16 cellular contexts compared by ENCODE assay signal in genomic region chr2:5730386-5730785, GRCh38. TPM values are rescaled to one million over a fixed set of nuclear protein-coding genes. Genes with fewer than 3 reads are reported as not detected.
A peak's percentile ranks its signal among the peaks of the same experiment; 100 is the strongest.
DNase-seq lines count a peak whose midpoint lies in the region; FAIRE-seq and TF ChIP-seq lines count a peak whose summit lies in the region.
"Had no signal": no experiment of that assay in that cellular context is flagged by ENCODE, and none has a peak within 500 bp of the region (broad histone marks: within the 10 kb centered on the region; RNA-seq: fewer than 3 reads in every experiment).

No MANE protein-coding gene starts in this region.

- no peak overlapping the region for H3K4me3 ChIP-seq in LNCaP clone FGC (ENCODE audit: low read depth, low read length)
- no peak overlapping the region for H3K4me3 ChIP-seq in H1 (ENCODE audit: extremely low read depth in 1 of 4, insufficient read depth in 2 of 4, low read depth in 3 of 4, low read length in 4 of 4)
- no peak overlapping the region for H3K4me3 ChIP-seq in smooth muscle cell
- H3K4me3 ChIP-seq: A549, HAP-1 had no signal

- no peak for FAIRE-seq in H1 (lab: Jason Lieb, UNC)
- FAIRE-seq in GM19239 (lab: Jason Lieb, UNC), result no peak
- FAIRE-seq: A549, GM12891 had no signal

- H3K27ac ChIP-seq in H1 (ENCODE audit: low read depth, low read length), result no peak overlapping the region
- no peak overlapping the region for H3K27ac ChIP-seq in smooth muscle cell (ENCODE audit: low read depth)
- H3K27ac ChIP-seq: A549, C4-2B had no signal

- no peak for TF ChIP-seq POLR2A in H1 (IDR thresholded peaks at IDR 0.05; ENCODE audit: control extremely low read depth in 1 of 2, low read depth in 2 of 2, low read length in 2 of 2)

- no peak overlapping the region for H3K4me2 ChIP-seq in H1 (ENCODE audit: insufficient read depth in 1 of 2, low read depth in 2 of 2, low read length in 2 of 2)
- peak overlapping the region; percentile 6 for H3K4me2 ChIP-seq in smooth muscle cell
- H3K4me2 ChIP-seq: A549 had no signal

- no peak for TF ChIP-seq RAD21 in H1 (IDR thresholded peaks at IDR 0.05 in 1 of 2, conservative IDR thresholded peaks at IDR 0.05 in 1 of 2; ENCODE audit: low read depth in 2 of 2, low read length in 2 of 2)

- no peak overlapping the region for H3K23ac ChIP-seq in H1 (ENCODE audit: insufficient read length)

- H3K9me3 ChIP-seq in H1 (ENCODE audit: insufficient read depth in 2 of 2, low read depth in 1 of 2, low read length in 1 of 2) (no peaks in the 10 kb centered on the region), smooth muscle cell (replicated peaks; ENCODE audit: low read depth) (no peaks in the 10 kb centered on the region)
- H3K9me3 ChIP-seq: A549, BE2C, HAP-1 had no signal

- H3K27me3 ChIP-seq in H1 (replicated peaks in 1 of 4; ENCODE audit: control insufficient read depth in 3 of 4, extremely low read depth in 1 of 4, insufficient read depth in 3 of 4, low read length in 3 of 4), result no peaks in the 10 kb centered on the region
- H3K27me3 ChIP-seq in smooth muscle cell (ENCODE audit: low read depth), result no peaks in the 10 kb centered on the region
- H3K27me3 ChIP-seq: BE2C had no signal

- no peaks in the 10 kb centered on the region for H3F3A ChIP-seq in smooth muscle cell (ENCODE audit: low read depth)

- no peaks in the 10 kb centered on the region for H3K79me1 ChIP-seq in H1 (ENCODE audit: low read depth, low read length)

- H3K14ac ChIP-seq in H1 (ENCODE audit: insufficient read length), result no peak overlapping the region

- no peaks in the 10 kb centered on the region for H4K20me1 ChIP-seq in H1 (replicated peaks in 1 of 2; ENCODE audit: control insufficient read depth in 1 of 2, insufficient read depth in 2 of 2, low read length in 2 of 2)
- H4K20me1 ChIP-seq in smooth muscle cell (ENCODE audit: low read depth), result no peaks in the 10 kb centered on the region

- no peak for TF ChIP-seq EP300 in H1 (IDR thresholded peaks at IDR 0.05; ENCODE audit: borderline replicate concordance in 1 of 2, low read depth in 2 of 2, low read length in 2 of 2)

- H2BK12ac ChIP-seq in H1 (ENCODE audit: low read depth, low read length), result peak overlapping the region; percentile 11; the same call in 1 of the 2 replicates

- TF ChIP-seq CTCF in LNCaP clone FGC (IDR thresholded peaks at IDR 0.05; ENCODE audit: control insufficient read depth, extremely low read depth, insufficient read depth) (no peak), H1 (IDR thresholded peaks at IDR 0.05; ENCODE audit: control extremely low read depth in 1 of 3, insufficient read depth in 1 of 3, low read depth in 1 of 3, low read length in 3 of 3) (no peak), smooth muscle cell (IDR thresholded peaks at IDR 0.05; ENCODE audit: borderline replicate concordance, insufficient read depth, poor library complexity, severe bottlenecking) (no peak)

- H2AFZ ChIP-seq in H1 (ENCODE audit: low read length) (no peak overlapping the region), smooth muscle cell (ENCODE audit: low read depth) (no peak overlapping the region)

- no peak overlapping the region for H4K5ac ChIP-seq in H1 (ENCODE audit: insufficient read length, low read depth, low read length)

- no peak overlapping the region for H2AK5ac ChIP-seq in H1 (ENCODE audit: low read depth, low read length)

- peak; percentile 45 for DNase-seq in LNCaP clone FGC (ENCODE audit: low read depth)
- peak; percentile 19 for DNase-seq in NCI-H510A treated with DMSO at 0.1 percent for 48 hours (lab: John Stamatoyannopoulos, UW)
- no peak for DNase-seq in H1 (ENCODE audit: low read depth in 1 of 2, low spot score in 2 of 2)
- DNase-seq in smooth muscle cell (lab: John Stamatoyannopoulos, UW; ENCODE audit: unreplicated experiment), result no peak
- no peak for DNase-seq in GM19239 (ENCODE audit: insufficient read length, low spot score)
- DNase-seq in amygdala (lab: John Stamatoyannopoulos, UW), result no peak
- DNase-seq in OCI-M1 (lab: John Stamatoyannopoulos, UW), result no peak
- DNase-seq: BE2C; CD4-positive, alpha-beta memory T cell; GOT3 had no signal

- H2BK120ac ChIP-seq in H1 (replicated peaks; ENCODE audit: low read depth, low read length), result no peak overlapping the region

- H3K79me2 ChIP-seq in H1 (ENCODE audit: control insufficient read depth in 1 of 2, insufficient read depth in 2 of 2, low read length in 2 of 2), result no peaks in the 10 kb centered on the region
- no peaks in the 10 kb centered on the region for H3K79me2 ChIP-seq in smooth muscle cell (ENCODE audit: low read depth)

- H3K23me2 ChIP-seq in H1 (ENCODE audit: low read depth, low read length), result peaks cover 2% of the 10 kb centered on the region; the same call in 1 of the 2 replicates

- no peak overlapping the region for H3K4ac ChIP-seq in H1 (replicated peaks; ENCODE audit: insufficient read length, low read depth, low read length)

- H3K4me1 ChIP-seq in H1 (replicated peaks in 1 of 4; ENCODE audit: control insufficient read depth in 3 of 4, insufficient read depth in 4 of 4, low read length in 3 of 4) (peaks cover 0 to 18% (median 2%) of the 10 kb centered on the region in 4 experiments; a peak in 5 of 7 replicates), smooth muscle cell (ENCODE audit: low read depth) (peaks cover 21% of the 10 kb centered on the region)
- H3K4me1 ChIP-seq: A549, BE2C, HAP-1 had no signal

- no peak overlapping the region for H3K56ac ChIP-seq in H1 (replicated peaks; ENCODE audit: insufficient read length, low read depth, low read length)

- H3K36me3 ChIP-seq in H1 (ENCODE audit: control insufficient read depth in 2 of 4, insufficient read depth in 4 of 4, low read length in 3 of 4), result no peaks in the 10 kb centered on the region; a peak in 1 of 8 replicates
- no peaks in the 10 kb centered on the region for H3K36me3 ChIP-seq in smooth muscle cell (ENCODE audit: low read depth)
- H3K36me3 ChIP-seq: BE2C, HAP-1 had no signal

- H2BK20ac ChIP-seq in H1 (ENCODE audit: low read length), result no peak overlapping the region

- 74% methylated on average over 2 of the region's 2 CpGs; no CpG with 5 or more reads in 1 of the 2 experiments for WGBS in H1 (ENCODE audit: extremely low coverage in 1 of 2, insufficient coverage in 1 of 2, insufficient read length in 1 of 2, insufficient replicate concordance in 2 of 2, low coverage in 1 of 2, low lambda C conversion rate in 2 of 2, missing lambda C conversion rate in 1 of 2), 2 experiments
- WGBS in smooth muscle cell (ENCODE audit: low lambda C conversion rate), result 39% methylated on average over 2 of the region's 2 CpGs

- H4K91ac ChIP-seq in H1 (replicated peaks; ENCODE audit: insufficient read length, low read length), result peak overlapping the region; percentile 76

- H4K8ac ChIP-seq in H1 (ENCODE audit: extremely low read depth, insufficient read depth, low read length), result no peak overlapping the region

- no peak overlapping the region for H2BK15ac ChIP-seq in H1 (ENCODE audit: low read length)

- POLR2A ChIA-PET in H1 (lab: Charles Lee; ENCODE audit: partially characterized antibody), result interaction anchor here (1.1 to 2.9 kb wide), 3 partner anchors 14 to 37 kb away, joined by 3 to 9 read pairs (median 3); no protein-coding TSS in a partner anchor

- H2BK5ac ChIP-seq in H1 (ENCODE audit: low read depth, low read length), result no peak overlapping the region

- CTCF ChIA-PET in H1 (lab: Charles Lee; ENCODE audit: partially characterized antibody), result interaction anchor here (1.3 kb wide), 1 partner anchor 10 kb away, joined by 3 read pairs; no protein-coding TSS in a partner anchor

- H3K18ac ChIP-seq in H1 (ENCODE audit: extremely low read depth, low read length), result no peak overlapping the region

- no peak overlapping the region for H3K9ac ChIP-seq in H1 (replicated peaks in 1 of 4; ENCODE audit: extremely low read depth in 1 of 4, low read depth in 3 of 4, low read length in 3 of 4)
- H3K9ac ChIP-seq in smooth muscle cell (ENCODE audit: low read depth), result no peak overlapping the region

TF ChIP-seq in H1, 55 proteins besides CTCF, POLR2A, EP300 and RAD21 (continues in another document):
- no peak for TF ChIP-seq KDM5A (IDR thresholded peaks at IDR 0.05; ENCODE audit: low read length)
- TF ChIP-seq PHF8 (conservative IDR thresholded peaks at IDR 0.05; ENCODE audit: low read depth, low read length), result no peak
- no peak for TF ChIP-seq KDM4A (IDR thresholded peaks at IDR 0.05; ENCODE audit: low read depth, low read length, severe bottlenecking)
- no peak for TF ChIP-seq GTF2F1 (IDR thresholded peaks at IDR 0.05; ENCODE audit: borderline replicate concordance, low read depth, low read length)
- TF ChIP-seq CEBPB (IDR thresholded peaks at IDR 0.05; ENCODE audit: low read depth, low read length), result no peak
- TF ChIP-seq SIRT6 (IDR thresholded peaks at IDR 0.05; ENCODE audit: low read length), result no peak
- TF ChIP-seq USF2 (IDR thresholded peaks at IDR 0.05; ENCODE audit: low read length), result no peak
- no peak for TF ChIP-seq BCL11A (IDR thresholded peaks at IDR 0.05; ENCODE audit: low read depth in 2 of 2, low read length in 2 of 2)
- no peak for TF ChIP-seq TBP (IDR thresholded peaks at IDR 0.05; ENCODE audit: low read depth, low read length)
- TF ChIP-seq CHD1 (IDR thresholded peaks at IDR 0.05; ENCODE audit: low read depth, low read length), result no peak
- no peak for TF ChIP-seq MAFK (IDR thresholded peaks at IDR 0.05; ENCODE audit: low read depth, low read length)
- TF ChIP-seq KDM1A (IDR thresholded peaks at IDR 0.05; ENCODE audit: borderline replicate concordance, low read length), result no peak
- no peak for TF ChIP-seq YY1 (IDR thresholded peaks at IDR 0.05; ENCODE audit: low read depth, low read length)
- TF ChIP-seq EGR1 (IDR thresholded peaks at IDR 0.05; ENCODE audit: borderline replicate concordance, low read depth, low read length), result no peak
- TF ChIP-seq JUND (IDR thresholded peaks at IDR 0.05; ENCODE audit: low read length), result no peak

RNA-seq across cellular contexts. Expression of gene SOX11, which starts 38.2 kb away (rescaled TPM):
- total RNA-seq in H1 (2021; fragmentation: NEBNext Ultra II Directional; extraction: Animal tissue kit (Norgen Biotek cat#: 25700)), result 55.6 and 56.5 TPM in 2 replicates
- polyA plus RNA-seq in H1 (2011; rRNA removed), result 9.0 and 10.1 TPM in 2 replicates
- 11.6 TPM for polyA plus RNA-seq in H1 (2011; cell fraction: cytosol; rRNA removed)
- 15.6 TPM for polyA plus RNA-seq in H1 (2011; cell fraction: nucleus; rRNA removed)
- 19.0 to 24.8 TPM (median 20.5 TPM) in 4 replicates for polyA plus RNA-seq in H1 (2012, experiment 1 of 2)
- 4.9 TPM for polyA plus RNA-seq in H1 (2012, experiment 2 of 2)
- polyA plus RNA-seq in H1 (2013, experiment 1 of 2), result 18.6 TPM
- 17.8 TPM for polyA plus RNA-seq in H1 (2013, experiment 2 of 2)
- 13.0 and 14.2 TPM in 2 replicates for polyA minus RNA-seq in H1 (2011; rRNA and poly(A)+ RNA removed)
- polyA minus RNA-seq in H1 (2011; cell fraction: cytosol; rRNA and poly(A)+ RNA removed), result 35.6 TPM
- polyA minus RNA-seq in H1 (2011; cell fraction: nucleus; rRNA and poly(A)+ RNA removed), result 28.9 TPM
- 20.5 and 22.2 TPM in 2 replicates for total RNA-seq in smooth muscle cell
- 4.7 and 5.1 TPM in 2 replicates for polyA plus RNA-seq in smooth muscle cell
- total RNA-seq: CD4-positive, alpha-beta memory T cell; G401; HT1080 had no signal
- polyA plus RNA-seq: A549; CD4-positive, alpha-beta memory T cell had no signal

Comparison
In these comparisons a context has a peak if more than half of its experiments do, and no peak if none do; other contexts are left out.
1. DNase-seq: peak in LNCaP clone FGC (single experiment) and NCI-H510A treated with DMSO at 0.1 percent for 48 hours (single experiment); none in H1 (0 of 2), smooth muscle cell (single experiment), GM19239 (single experiment), amygdala (0 of 56) and OCI-M1 (single experiment).